9 cellular contexts compared by ENCODE assay signal in genomic region chr17:9890124-9890523, GRCh38. TPM values are rescaled to one million over a fixed set of nuclear protein-coding genes. Genes with fewer than 3 reads are reported as not detected.
A peak's percentile ranks its signal among the peaks of the same experiment; 100 is the strongest.
DNase-seq lines count a peak whose midpoint lies in the region; ATAC-seq and TF ChIP-seq lines count a peak whose summit lies in the region.
"Had no signal": no experiment of that assay in that cellular context is flagged by ENCODE, and none has a peak within 500 bp of the region (broad histone marks: within the 10 kb centered on the region; RNA-seq: fewer than 3 reads in every experiment).

No MANE protein-coding gene starts in this region.

- H3K4me3 ChIP-seq in OCI-LY3 (ENCODE audit: low read length) = no peak overlapping the region

- no peak overlapping the region for H3K27ac ChIP-seq in 22Rv1
- no peak overlapping the region for H3K27ac ChIP-seq in OCI-LY3 (ENCODE audit: low read length)

- H4K20me1 ChIP-seq in OCI-LY3 (ENCODE audit: insufficient read depth, low read length) = no peaks in the 10 kb centered on the region

- no peaks in the 10 kb centered on the region for H3K4me1 ChIP-seq in OCI-LY3 (ENCODE audit: low read length)

- H3K79me2 ChIP-seq in OCI-LY3 (ENCODE audit: low read length) = no peaks in the 10 kb centered on the region

- ATAC-seq in Right ventricle myocardium superior (ENCODE audit: poor library complexity) (peak; percentile 84), HG03571 (IDR thresholded peaks at IDR 0.05; ENCODE audit: unreplicated experiment) (no peak), HG02759 (IDR thresholded peaks at IDR 0.05; ENCODE audit: unreplicated experiment) (no peak), HG03139 (IDR thresholded peaks at IDR 0.05; ENCODE audit: unreplicated experiment) (no peak)

- H3K36me3 ChIP-seq in OCI-LY3 (replicated peaks; ENCODE audit: low read depth, low read length) = no peaks in the 10 kb centered on the region

- H2AFZ ChIP-seq in OCI-LY3 (ENCODE audit: low read depth, low read length) = no peak overlapping the region

- TF ChIP-seq CTCF in 22Rv1 (IDR thresholded peaks at IDR 0.05) (peak; percentile 64), GM13977 (IDR thresholded peaks at IDR 0.05; ENCODE audit: extremely low read depth, insufficient read depth, missing control alignments) (peak; percentile 68), OCI-LY3 (IDR thresholded peaks at IDR 0.05; ENCODE audit: low read depth, low read length) (peak; percentile 43)

- no peak overlapping the region for H3K4me2 ChIP-seq in OCI-LY3 (ENCODE audit: low read length)

- H3K9ac ChIP-seq in OCI-LY3 (ENCODE audit: low read length) = no peak overlapping the region

- DNase-seq in GM13977 (ENCODE audit: low spot score) = peak; percentile 75
- DNase-seq in Right ventricle myocardium superior = peak; percentile 56
- DNase-seq in activated gamma-delta T cell treated with Interleukin-2 at 50 U/mL for 16 hours = no peak
- DNase-seq: activated B cell treated with CpG ODN at 0.5 μM for 24 hours had no signal

- in situ Hi-C loops in GM13977 (cut with MboI; ENCODE audit: low pct_unique_long_range_greater_than_20kb, low sequenced_read_pairs, unreplicated experiment) = no loop called here

- intact Hi-C loops in Right ventricle myocardium superior (cut with DNase I) = no loop called here

- no peaks in the 10 kb centered on the region for H3K9me3 ChIP-seq in OCI-LY3 (ENCODE audit: insufficient read depth, low read length)

- H3K27me3 ChIP-seq in OCI-LY3 (ENCODE audit: low read depth, low read length) = no peaks in the 10 kb centered on the region

RNA-seq across cellular contexts. Expression of gene RCVRN, which starts 14.9 kb away (rescaled TPM):
- not detected for total RNA-seq in Right ventricle myocardium superior
